In the genomic region with DNA sequence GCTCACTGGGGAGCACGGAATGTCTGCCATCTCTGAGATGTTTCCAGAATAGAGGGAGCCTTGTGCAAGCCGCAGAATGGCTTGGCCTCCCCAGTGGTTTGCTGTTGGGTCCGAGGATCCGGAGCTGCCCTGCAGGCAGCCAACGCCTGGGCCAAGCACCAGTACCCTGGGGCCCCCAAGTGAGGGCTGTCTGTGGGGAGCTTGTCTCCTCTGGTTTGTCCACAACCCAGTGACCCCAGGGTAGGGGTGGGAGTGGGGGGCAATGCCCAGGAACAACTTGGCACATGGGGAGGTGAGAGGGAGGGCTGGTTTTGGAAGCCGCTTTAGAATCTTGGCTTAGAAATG, we compare ENCODE assay signal across 1 cellular context.
TF ChIP-seq lines count a peak whose summit lies in the region.

No MANE protein-coding gene starts in this region.

TF ChIP-seq in IMR-90, 13 proteins besides CTCF, POLR2A, EP300 and RAD21 (continued from another document):
- TF ChIP-seq ELK1 (IDR thresholded peaks at IDR 0.05; ENCODE audit: borderline replicate concordance, low read depth, low read length) (no peak), USF2 (IDR thresholded peaks at IDR 0.05; ENCODE audit: low read depth, low read length) (no peak), RCOR1 (IDR thresholded peaks at IDR 0.05; ENCODE audit: insufficient replicate concordance, low read length) (no peak), FOS (IDR thresholded peaks at IDR 0.05; ENCODE audit: low read depth, low read length) (no peak)
